8 cellular contexts compared by ENCODE assay signal in genomic region chr2:65064728-65065552, GRCh38. TPM values are rescaled to one million over a fixed set of nuclear protein-coding genes. Genes with fewer than 3 reads are reported as not detected.
DNase-seq lines count a peak whose midpoint lies in the region; ATAC-seq and TF ChIP-seq lines count a peak whose summit lies in the region.

No MANE protein-coding gene starts in this region.

- TF ChIP-seq CTCF in fibroblast of mammary gland (conservative IDR thresholded peaks at IDR 0.05; ENCODE audit: control insufficient read depth, insufficient read depth, low read depth, low read length): peak; percentile 67
- TF ChIP-seq CTCF in nephron progenitor cell (IDR thresholded peaks at IDR 0.05): peak; percentile 48

- no peaks in the 10 kb centered on the region for H3K9me3 Mint-ChIP-seq in CD4-positive, CD25-positive, alpha-beta regulatory T cell
- no peaks in the 10 kb centered on the region for H3K9me3 Mint-ChIP-seq in activated CD8-positive, alpha-beta memory T cell treated with anti-CD3 and anti-CD28 coated beads, Interleukin-2, amount 10 ng/mL, durations not matched to agents 7 days and 5 days (ENCODE audit: low read depth)
- no peaks in the 10 kb centered on the region for H3K9me3 Mint-ChIP-seq in nephron progenitor cell

- H3K9me3 ChIP-seq in CD4-positive, CD25-positive, alpha-beta regulatory T cell (ENCODE audit: control insufficient read depth in 2 of 2, low read length in 2 of 2): no peaks in the 10 kb centered on the region

- H3K4me3 ChIP-seq in CD4-positive, CD25-positive, alpha-beta regulatory T cell (ENCODE audit: low read depth, low read length): peak overlapping the region; percentile 22
- no peak overlapping the region for H3K4me3 ChIP-seq in fibroblast of mammary gland (ENCODE audit: control insufficient read depth, low read depth, low read length)

- peaks cover 2% of the 10 kb centered on the region for H3K36me3 ChIP-seq in CD4-positive, CD25-positive, alpha-beta regulatory T cell (ENCODE audit: control insufficient read depth, insufficient read depth, low read length)

- no peaks in the 10 kb centered on the region for H3K27me3 Mint-ChIP-seq in CD4-positive, CD25-positive, alpha-beta regulatory T cell
- no peaks in the 10 kb centered on the region for H3K27me3 Mint-ChIP-seq in activated CD8-positive, alpha-beta memory T cell treated with anti-CD3 and anti-CD28 coated beads, Interleukin-2, amount 10 ng/mL, durations not matched to agents 7 days and 5 days
- no peaks in the 10 kb centered on the region for H3K27me3 Mint-ChIP-seq in nephron progenitor cell (ENCODE audit: low read depth, poor library complexity)

- peaks cover 7 to 69% (median 31%) of the 10 kb centered on the region in 4 donors for H3K4me1 Mint-ChIP-seq in CD4-positive, CD25-positive, alpha-beta regulatory T cell
- peaks cover 28% of the 10 kb centered on the region for H3K4me1 Mint-ChIP-seq in activated CD8-positive, alpha-beta memory T cell treated with anti-CD3 and anti-CD28 coated beads, Interleukin-2, amount 10 ng/mL, durations not matched to agents 7 days and 5 days
- peaks cover 61% of the 10 kb centered on the region for H3K4me1 Mint-ChIP-seq in nephron progenitor cell

- H3K4me1 ChIP-seq in CD4-positive, CD25-positive, alpha-beta regulatory T cell (ENCODE audit: control insufficient read depth, insufficient read depth, low read length, poor library complexity, severe bottlenecking): peaks cover 12% of the 10 kb centered on the region

- CTCF ChIA-PET in activated CD8-positive, alpha-beta memory T cell treated with anti-CD3 and anti-CD28 coated beads, Interleukin-2, amount 10 ng/mL, durations not matched to agents 7 days and 5 days (lab: Charles Lee): interaction anchor here (0.6 to 5.1 kb wide), 46 partner anchors 9 to 575 kb away, joined by 3 to 55 read pairs (median 4); partner anchors contain the start of genes ACTR2, CEP68, RAB1A and SERTAD2

- no peak overlapping the region for H3K27ac ChIP-seq in CD4-positive, CD25-positive, alpha-beta regulatory T cell (ENCODE audit: insufficient read depth, low read length, poor library complexity, severe bottlenecking)

- DNase-seq in CD4-positive, CD25-positive, alpha-beta regulatory T cell: peak; percentile 20 to 90 (median 69)
- DNase-seq in NCI-H2171 (lab: John Stamatoyannopoulos, UW): peak; percentile 96
- peak; percentile 66 for DNase-seq in activated CD8-positive, alpha-beta memory T cell treated with anti-CD3 and anti-CD28 coated beads, Interleukin-2, amount 10 ng/mL, durations not matched to agents 7 days and 5 days
- DNase-seq in fibroblast of mammary gland (ENCODE audit: low read depth): peak; percentile 99
- DNase-seq in nephron progenitor cell: peak; percentile 20
- DNase-seq in SW480 (ENCODE audit: low spot score): no peak

- peak overlapping the region; percentile 38 to 82 (median 75) for H3K27ac Mint-ChIP-seq in CD4-positive, CD25-positive, alpha-beta regulatory T cell
- peak overlapping the region; percentile 43 for H3K27ac Mint-ChIP-seq in activated CD8-positive, alpha-beta memory T cell treated with anti-CD3 and anti-CD28 coated beads, Interleukin-2, amount 10 ng/mL, durations not matched to agents 7 days and 5 days
- peak overlapping the region; percentile 98 for H3K27ac Mint-ChIP-seq in nephron progenitor cell

- peak; percentile 74 to 82 for ATAC-seq in CD4-positive, CD25-positive, alpha-beta regulatory T cell (ENCODE audit: low read depth in 2 of 2)
- ATAC-seq in GM18867 (IDR thresholded peaks at IDR 0.05; ENCODE audit: unreplicated experiment) (peak; percentile 85), HG03045 (IDR thresholded peaks at IDR 0.05; ENCODE audit: unreplicated experiment) (peak; percentile 66)
- ATAC-seq in activated CD8-positive, alpha-beta memory T cell treated with anti-CD3 and anti-CD28 coated beads, Interleukin-2, amount 10 ng/mL, durations not matched to agents 7 days and 5 days: peak; percentile 90

- peak overlapping the region in 3 of 4 donors; percentile 17 to 77 (median 60) for H3K4me3 Mint-ChIP-seq in CD4-positive, CD25-positive, alpha-beta regulatory T cell
- no peak overlapping the region for H3K4me3 Mint-ChIP-seq in activated CD8-positive, alpha-beta memory T cell treated with anti-CD3 and anti-CD28 coated beads, Interleukin-2, amount 10 ng/mL, durations not matched to agents 7 days and 5 days
- H3K4me3 Mint-ChIP-seq in nephron progenitor cell: no peak overlapping the region

- no peaks in the 10 kb centered on the region for H3K27me3 ChIP-seq in CD4-positive, CD25-positive, alpha-beta regulatory T cell (ENCODE audit: control insufficient read depth, insufficient read depth, low read length)

- H3K36me3 Mint-ChIP-seq in CD4-positive, CD25-positive, alpha-beta regulatory T cell: no peaks in the 10 kb centered on the region
- no peaks in the 10 kb centered on the region for H3K36me3 Mint-ChIP-seq in activated CD8-positive, alpha-beta memory T cell treated with anti-CD3 and anti-CD28 coated beads, Interleukin-2, amount 10 ng/mL, durations not matched to agents 7 days and 5 days
- peaks cover 7% of the 10 kb centered on the region for H3K36me3 Mint-ChIP-seq in nephron progenitor cell (ENCODE audit: low read depth)

RNA-seq across cellular contexts. Expression of gene CEP68, which starts 8.7 kb away (rescaled TPM):
- total RNA-seq in CD4-positive, CD25-positive, alpha-beta regulatory T cell: 18.8 TPM
- 10 to 100 TPM; 19.9 to 27.8 (median 26.7) TPM for polyA plus RNA-seq in CD4-positive, CD25-positive, alpha-beta regulatory T cell
- total RNA-seq in activated CD8-positive, alpha-beta memory T cell treated with anti-CD3 and anti-CD28 coated beads, Interleukin-2, amount 10 ng/mL, durations not matched to agents 7 days and 5 days: 1 to 10 TPM; 5.9 to 9.2 TPM

Comparison
In these comparisons a context has a peak if more than half of its experiments do, and no peak if none do; other contexts are left out.
1. H3K27ac Mint-ChIP-seq: peak in every context shown above with its lines; median percentile 98 in nephron progenitor cell; 75 in CD4-positive, CD25-positive, alpha-beta regulatory T cell; 43 in activated CD8-positive, alpha-beta memory T cell treated with anti-CD3 and anti-CD28 coated beads, Interleukin-2, amount 10 ng/mL, durations not matched to agents 7 days and 5 days.
2. H3K4me3 Mint-ChIP-seq: peak in CD4-positive, CD25-positive, alpha-beta regulatory T cell (3 of 4); none in activated CD8-positive, alpha-beta memory T cell treated with anti-CD3 and anti-CD28 coated beads, Interleukin-2, amount 10 ng/mL, durations not matched to agents 7 days and 5 days (single experiment) and nephron progenitor cell (single experiment).
3. Peak in every context shown above with its lines, with median percentiles within 50 percentile points of each other: ATAC-seq.